In genomic region chr10:50648089-50648934, GRCh38 we compare ENCODE assay signal across 13 cellular contexts. TPM values are rescaled to one million over a fixed set of nuclear protein-coding genes. Genes with fewer than 3 reads are reported as not detected.
DNase-seq lines count a peak whose midpoint lies in the region; ATAC-seq and TF ChIP-seq lines count a peak whose summit lies in the region.
"Had no signal": no experiment of that assay in that cellular context is flagged by ENCODE, and none has a peak within 500 bp of the region (broad histone marks: within the 10 kb centered on the region; RNA-seq: fewer than 3 reads in every experiment).

No MANE protein-coding gene starts in this region.

- no peak for TF ChIP-seq CTCF in esophagus squamous epithelium (IDR thresholded peaks at IDR 0.05)

- H3K4me3 Mint-ChIP-seq in memory B cell: peak overlapping the region; percentile 31
- H3K4me3 Mint-ChIP-seq: immature natural killer cell; nephron; T-helper 2 cell treated with Interferon-gamma antibody and Interleukin-4, amounts not matched to agents 5 μg/mL and 100 μg/mL, for 36 hours had no signal

- DNase-seq in memory B cell (ENCODE audit: low spot score in 2 of 2) (peak in 1 of 2 donors; percentile 21), esophagus squamous epithelium (lab: John Stamatoyannopoulos, UW) (no peak), putamen (ENCODE audit: low spot score) (no peak), islet precursor cell (no peak)
- no peak for DNase-seq in stimulated activated naive CD8-positive, alpha-beta T cell treated with anti-CD3 and anti-CD28 coated beads, Interleukin-15, Interleukin-2, amounts not matched to agents 100 U/mL and 50 U/mL, for 24 hours
- DNase-seq: erythroblast, immature natural killer cell, NCI-H774 had no signal

- peak; percentile 93 for ATAC-seq in GM18907 (IDR thresholded peaks at IDR 0.05; ENCODE audit: unreplicated experiment)
- ATAC-seq in GM21737 (IDR thresholded peaks at IDR 0.05; ENCODE audit: unreplicated experiment): peak; percentile 84
- ATAC-seq in HG03159 (IDR thresholded peaks at IDR 0.05; ENCODE audit: unreplicated experiment): peak; percentile 89
- peak; percentile 84 for ATAC-seq in memory B cell (ENCODE audit: low read depth)
- ATAC-seq in stimulated activated naive CD8-positive, alpha-beta T cell treated with anti-CD3 and anti-CD28 coated beads, Interleukin-15, Interleukin-2, amounts not matched to agents 100 U/mL and 50 U/mL, for 24 hours: no peak

- intact Hi-C loops in esophagus squamous epithelium (cut with DNase I): no loop called here

- peak overlapping the region; percentile 87 for H3K27ac Mint-ChIP-seq in memory B cell
- H3K27ac Mint-ChIP-seq: immature natural killer cell; nephron; T-helper 2 cell treated with Interferon-gamma antibody and Interleukin-4, amounts not matched to agents 5 μg/mL and 100 μg/mL, for 36 hours had no signal

- no peak overlapping the region for H3K4me3 ChIP-seq in esophagus squamous epithelium

- no peak for TF ChIP-seq POLR2A in esophagus squamous epithelium (IDR thresholded peaks at IDR 0.05)

- no peaks in the 10 kb centered on the region for H3K9me3 ChIP-seq in esophagus squamous epithelium

- H3K9me3 Mint-ChIP-seq in memory B cell: no peaks in the 10 kb centered on the region
- H3K9me3 Mint-ChIP-seq: immature natural killer cell; nephron; T-helper 2 cell treated with Interferon-gamma antibody and Interleukin-4, amounts not matched to agents 5 μg/mL and 100 μg/mL, for 36 hours had no signal

- H3K4me1 ChIP-seq in esophagus squamous epithelium: peaks cover 0 to 4% (median 1%) of the 10 kb centered on the region in 3 donors

- H3K36me3 ChIP-seq in esophagus squamous epithelium: no peaks in the 10 kb centered on the region

- peaks cover 23% of the 10 kb centered on the region for H3K4me1 Mint-ChIP-seq in memory B cell
- H3K4me1 Mint-ChIP-seq: nephron had no signal

- WGBS in esophagus squamous epithelium, 2 donors: 77 to 82% methylated on average over 7 of the region's 7 CpGs

- H3K27me3 Mint-ChIP-seq in memory B cell: no peaks in the 10 kb centered on the region

- no peaks in the 10 kb centered on the region for H3K27me3 ChIP-seq in esophagus squamous epithelium

- H3K27ac ChIP-seq in esophagus squamous epithelium: no peak overlapping the region

- no peaks in the 10 kb centered on the region for H3K36me3 Mint-ChIP-seq in memory B cell

RNA-seq across cellular contexts. Expression of gene SGMS1, which starts 24.6 kb away (rescaled TPM):
- 10 to 100 TPM; 39.4 to 64.1 (median 54.9) TPM for total RNA-seq in esophagus squamous epithelium
